Comparison of ENCODE assay signal across 21 cellular contexts in the genomic region with DNA sequence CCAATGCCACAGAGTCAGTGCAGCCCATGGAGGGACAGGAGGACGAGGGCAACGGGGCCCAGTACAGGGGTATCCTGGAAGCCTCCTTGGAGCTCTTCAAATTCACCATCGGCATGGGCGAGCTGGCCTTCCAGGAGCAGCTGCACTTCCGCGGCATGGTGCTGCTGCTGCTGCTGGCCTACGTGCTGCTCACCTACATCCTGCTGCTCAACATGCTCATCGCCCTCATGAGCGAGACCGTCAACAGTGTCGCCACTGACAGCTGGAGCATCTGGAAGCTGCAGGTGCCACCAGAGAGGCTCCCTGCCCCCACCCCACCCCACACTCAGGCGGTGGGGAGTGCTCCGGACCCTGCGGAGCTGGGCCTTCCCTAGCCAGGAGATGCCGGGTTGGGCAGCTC. TPM values are rescaled to one million over a fixed set of nuclear protein-coding genes. Genes with fewer than 3 reads are reported as not detected.
A peak's percentile ranks its signal among the peaks of the same experiment; 100 is the strongest.
DNase-seq lines count a peak whose midpoint lies in the region; ATAC-seq, FAIRE-seq and TF ChIP-seq lines count a peak whose summit lies in the region.
"Had no signal": no experiment of that assay in that cellular context is flagged by ENCODE, and none has a peak within 500 bp of the region (broad histone marks: within the 10 kb centered on the region; RNA-seq: fewer than 3 reads in every experiment).

No MANE protein-coding gene starts in this region.

- H3K9me3 ChIP-seq in HEK293 (ENCODE audit: control insufficient read depth, insufficient read depth, low read depth, low read length), result no peaks in the 10 kb centered on the region
- H3K9me3 ChIP-seq in K562 (replicated peaks; ENCODE audit: control insufficient read depth, insufficient read depth, low read depth, low read length), result no peaks in the 10 kb centered on the region
- H3K9me3 ChIP-seq: BE2C had no signal

- no peaks in the 10 kb centered on the region for H4K20me1 ChIP-seq in K562 (replicated peaks; ENCODE audit: control insufficient read depth, insufficient read depth, low read length)

- H3K27me3 Mint-ChIP-seq in WTC11 (ENCODE audit: low read depth), result peaks cover 7% of the 10 kb centered on the region
- H3K27me3 Mint-ChIP-seq: CD4-positive, alpha-beta memory T cell; IgD-negative memory B cell had no signal

- H3K27ac Mint-ChIP-seq in stimulated activated effector memory CD8-positive, alpha-beta T cell treated with anti-CD3 and anti-CD28 coated beads, Interleukin-12 subunit alpha, Interleukin-12 subunit beta, amount 100 ng/mL, for 72 hours, result peak overlapping the region; percentile 37
- no peak overlapping the region for H3K27ac Mint-ChIP-seq in WTC11
- H3K27ac Mint-ChIP-seq: IgD-negative memory B cell had no signal

- peaks cover 52% of the 10 kb centered on the region for H3K36me3 Mint-ChIP-seq in stimulated activated effector memory CD8-positive, alpha-beta T cell treated with anti-CD3 and anti-CD28 coated beads, Interleukin-12 subunit alpha, Interleukin-12 subunit beta, amount 100 ng/mL, for 72 hours
- H3K36me3 Mint-ChIP-seq in WTC11, result no peaks in the 10 kb centered on the region

- H3K4me2 ChIP-seq in K562 (ENCODE audit: insufficient read depth, low read length), result no peak overlapping the region

- no peak overlapping the region for H2AFZ ChIP-seq in K562 (ENCODE audit: low read depth, low read length)

- H3K9me3 Mint-ChIP-seq in stimulated activated effector memory CD8-positive, alpha-beta T cell treated with anti-CD3 and anti-CD28 coated beads, Interleukin-12 subunit alpha, Interleukin-12 subunit beta, amount 100 ng/mL, for 72 hours, result no peaks in the 10 kb centered on the region
- H3K9me3 Mint-ChIP-seq in WTC11, result no peaks in the 10 kb centered on the region
- H3K9me3 Mint-ChIP-seq: CD4-positive, alpha-beta memory T cell; IgD-negative memory B cell had no signal

- no peaks in the 10 kb centered on the region for H3K9me1 ChIP-seq in K562 (ENCODE audit: control insufficient read depth, insufficient read depth, low read length)

- H3K4me3 Mint-ChIP-seq in stimulated activated effector memory CD8-positive, alpha-beta T cell treated with anti-CD3 and anti-CD28 coated beads, Interleukin-12 subunit alpha, Interleukin-12 subunit beta, amount 100 ng/mL, for 72 hours, result no peak overlapping the region
- no peak overlapping the region for H3K4me3 Mint-ChIP-seq in WTC11
- H3K4me3 Mint-ChIP-seq: CD4-positive, alpha-beta memory T cell; IgD-negative memory B cell had no signal

- intact Hi-C loops in K562 (cut with micrococcal nuclease), result no loop called here

- H3K4me1 ChIP-seq in HEK293 (ENCODE audit: control insufficient read depth, insufficient read depth, low read length) (no peaks in the 10 kb centered on the region), K562 (replicated peaks in 1 of 2; ENCODE audit: control insufficient read depth in 2 of 2, insufficient read depth in 2 of 2, low read length in 2 of 2) (peaks cover 3 to 17% of the 10 kb centered on the region in 2 experiments; a peak in 3 of 5 replicates)

- in situ Hi-C loops in K562 (cut with MboI), result no loop called here

- H3K4me3 ChIP-seq in HEK293 (ENCODE audit: low read depth, low read length), result no peak overlapping the region
- no peak overlapping the region for H3K4me3 ChIP-seq in K562

- no peak for TF ChIP-seq RAD21 in K562 (CRISPR knock-in tag; conservative IDR thresholded peaks at IDR 0.05 in 1 of 2, IDR thresholded peaks at IDR 0.05 in 1 of 2)

- no peaks in the 10 kb centered on the region; the same call in 2 of the 3 replicates for H3K79me2 ChIP-seq in K562 (ENCODE audit: control insufficient read depth, insufficient read depth, low read length)

- no peaks in the 10 kb centered on the region for H3K27me3 ChIP-seq in K562 (ENCODE audit: control insufficient read depth in 2 of 2, insufficient read depth in 2 of 2, low read length in 2 of 2)
- H3K27me3 ChIP-seq: BE2C had no signal

- no TSS peak for BruUV-seq in K562 (replicated peaks; lab: Mats Ljungman, UMichigan)

- CTCF ChIA-PET in HEK293 (lab: Yijun Ruan, JAX), result interaction anchor here (0.7 to 1.8 kb wide), 2 partner anchors 68 to 1159 kb away, joined by 3 to 7 read pairs; no protein-coding TSS in a partner anchor
- CTCF ChIA-PET in K562 (lab: Yijun Ruan, JAX; ENCODE audit: low intra/inter-chr PET ratio), result no interaction called here
- CTCF ChIA-PET in WTC11 (lab: Charles Lee), result interaction anchor here (0.6 to 1.0 kb wide), 6 partner anchors 17 to 224 kb away, joined by 3 to 4 read pairs (median 3); partner anchors contain the start of gene TRPV2

- FAIRE-seq in K562 (lab: Jason Lieb, UNC), result no peak
- FAIRE-seq: A204.1, D721Med, G401.6, GM12891, H1 had no signal

- POLR2A ChIA-PET in HEK293 (lab: Yijun Ruan, JAX), result interaction anchor here (0.5 to 2.0 kb wide), 3 partner anchors 11 to 51 kb away, joined by 4 to 8 read pairs (median 4); partner anchors contain the start of gene UBB
- POLR2A ChIA-PET in K562 (lab: Yijun Ruan, JAX), result interaction anchor here (0.6 to 1.5 kb wide), 2 partner anchors 8 to 9 kb away, joined by 3 to 6 read pairs; no protein-coding TSS in a partner anchor
- POLR2A ChIA-PET in WTC11 (lab: Charles Lee), result interaction anchor here (0.6 to 1.1 kb wide), 2 partner anchors 11 to 21 kb away, joined by 4 to 6 read pairs; no protein-coding TSS in a partner anchor

- H3K36me3 ChIP-seq in HEK293 (ENCODE audit: control insufficient read depth in 2 of 2, insufficient read depth in 1 of 2, low read length in 2 of 2), result no peaks in the 10 kb centered on the region
- H3K36me3 ChIP-seq in K562 (ENCODE audit: control insufficient read depth, insufficient read depth, low read length), result peaks cover 31% of the 10 kb centered on the region; the same call in 2 of the 3 replicates
- H3K36me3 ChIP-seq: BE2C had no signal

- DNase-seq in NCI-H510A (lab: John Stamatoyannopoulos, UW), result peak; percentile 58
- no peak for DNase-seq in K562 (ENCODE audit: extremely low read depth in 1 of 4, low spot score in 3 of 4)
- DNase-seq in stimulated activated effector memory CD8-positive, alpha-beta T cell treated with anti-CD3 and anti-CD28 coated beads, Interleukin-12 subunit alpha, Interleukin-12 subunit beta, amount 100 ng/mL, for 72 hours (ENCODE audit: low spot score in 2 of 2), result no peak
- no peak for DNase-seq in WTC11 (ENCODE audit: low spot score)
- no peak for DNase-seq in AML-193 (lab: John Stamatoyannopoulos, UW)
- DNase-seq: BE2C, DMS153, DMS79 treated with DMSO at 0.1 percent for 48 hours, EL, HCEC 1CT had no signal

- no peak overlapping the region for H3K27ac ChIP-seq in HEK293 (ENCODE audit: extremely low read depth, low read depth, low read length)
- H3K27ac ChIP-seq in K562 (ENCODE audit: extremely low read depth, low read depth, low read length), result no peak overlapping the region
- H3K27ac ChIP-seq: C4-2B, HL-60 had no signal

- H3K4me1 Mint-ChIP-seq in stimulated activated effector memory CD8-positive, alpha-beta T cell treated with anti-CD3 and anti-CD28 coated beads, Interleukin-12 subunit alpha, Interleukin-12 subunit beta, amount 100 ng/mL, for 72 hours, result peaks cover 24% of the 10 kb centered on the region
- peaks cover 18% of the 10 kb centered on the region for H3K4me1 Mint-ChIP-seq in WTC11

- peak overlapping the region in 1 of 2 experiments; percentile 17; a peak in 1 of 4 replicates for H3K9ac ChIP-seq in K562 (ENCODE audit: insufficient read depth in 1 of 2, low read depth in 2 of 2, low read length in 2 of 2)

- TF ChIP-seq CTCF in HEK293 (tag by site-specific recombination; IDR thresholded peaks at IDR 0.05) (no peak), K562 (IDR thresholded peaks at IDR 0.05 in 2 of 3, conservative IDR thresholded peaks at IDR 0.05 in 1 of 3; ENCODE audit: insufficient read depth in 2 of 3, low read depth in 1 of 3, low read length in 3 of 3) (no peak), WTC11 (IDR thresholded peaks at IDR 0.05) (no peak)

- TF ChIP-seq EP300 in K562 (IDR thresholded peaks at IDR 0.05; ENCODE audit: low read length), result no peak

- 95% methylated on average over 4 of the region's 15 CpGs for WGBS in K562 (ENCODE audit: insufficient coverage, low coverage, missing lambda C conversion rate)

- TF ChIP-seq POLR2A in K562 (conservative IDR thresholded peaks at IDR 0.05), result no peak

- ATAC-seq in K562, result no peak
- ATAC-seq in stimulated activated effector memory CD8-positive, alpha-beta T cell treated with anti-CD3 and anti-CD28 coated beads, Interleukin-12 subunit alpha, Interleukin-12 subunit beta, amount 100 ng/mL, for 72 hours, result no peak
- ATAC-seq in WTC11, result no peak
- ATAC-seq in GM21528 (IDR thresholded peaks at IDR 0.05; ENCODE audit: low FRiP score, unreplicated experiment), result no peak

RNA-seq across cellular contexts. Expression of gene TRPV2, which starts 16.6 kb away (rescaled TPM):
- 66.3 and 211 TPM in 2 replicates for total RNA-seq in K562 (2011; cell fraction: chromatin; rRNA removed; ENCODE audit: low replicate concordance)
- total RNA-seq in K562 (2011; cell fraction: nucleolus; rRNA removed), result 185 and 234 TPM in 2 replicates
- total RNA-seq in K562 (2011; cell fraction: nucleoplasm; rRNA removed), result 108 and 114 TPM in 2 replicates
- total RNA-seq in K562 (2014; rRNA removed), result 43.5 and 51.6 TPM in 2 replicates
- 24.1 and 30.3 TPM in 2 replicates for total RNA-seq in K562 (2014; rRNA removed; fragmentation: Illumina TruSeq; extraction: Trizol)
- total RNA-seq in K562 (2015; rRNA removed; fragmentation: Illumina TruSeq; extraction: Trizol), result 28.6 and 31.9 TPM in 2 replicates
- 93.6 and 97.5 TPM in 2 replicates for total RNA-seq in K562 (2021)
- 37.5 and 60.1 TPM in 2 replicates for polyA plus RNA-seq in K562 (2011; rRNA removed)
- polyA plus RNA-seq in K562 (2011; cell fraction: cytosol; rRNA removed), result 43.3 and 57.1 TPM in 2 replicates
- polyA plus RNA-seq in K562 (2011; cell fraction: nucleus; rRNA removed), result 61.7 and 85.4 TPM in 2 replicates
- 83.6 and 173 TPM in 2 replicates for polyA plus RNA-seq in K562 (2012)
- polyA plus RNA-seq in K562 (2014; fragmentation: Illumina TruSeq; extraction: Trizol), result 29.6 and 39.7 TPM in 2 replicates
- 10 to 100 TPM in 1 of 2 experiments, 1 to 10 TPM in 1; 10.0 to 15.6 TPM for polyA plus RNA-seq in K562 (2014; fragmentation: Nextera tagmentation; extraction: Ambion mirVana)
- 33.7 and 42.0 TPM in 2 replicates for polyA plus RNA-seq in K562 (2014; rRNA removed)
- 43.0 and 43.3 TPM in 2 replicates for polyA minus RNA-seq in K562 (2011; rRNA and poly(A)+ RNA removed)
- polyA minus RNA-seq in K562 (2011; cell fraction: cytosol; rRNA and poly(A)+ RNA removed), result 86.4 and 94.1 TPM in 2 replicates
- polyA minus RNA-seq in K562 (2011; cell fraction: nucleus; rRNA and poly(A)+ RNA removed), result 27.1 and 30.0 TPM in 2 replicates
- total RNA-seq in WTC11 (2021), result 3.5 to 4.9 TPM (median 4.3 TPM) in 3 replicates

RNA-seq across cellular contexts. Expression of gene UBB, which starts 51.1 kb away (rescaled TPM):
- total RNA-seq in K562 (2011; cell fraction: chromatin; rRNA removed; ENCODE audit: low replicate concordance), result 132 and 247 TPM in 2 replicates
- total RNA-seq in K562 (2011; cell fraction: nucleolus; rRNA removed), result 377 and 399 TPM in 2 replicates
- 354 and 382 TPM in 2 replicates for total RNA-seq in K562 (2011; cell fraction: nucleoplasm; rRNA removed)
- total RNA-seq in K562 (2014; rRNA removed), result 2,054 and 2,801 TPM in 2 replicates
- total RNA-seq in K562 (2014; rRNA removed; fragmentation: Illumina TruSeq; extraction: Trizol), result 1,199 and 1,477 TPM in 2 replicates
- 1,630 and 1,692 TPM in 2 replicates for total RNA-seq in K562 (2015; rRNA removed; fragmentation: Illumina TruSeq; extraction: Trizol)
- 1,581 and 1,675 TPM in 2 replicates for total RNA-seq in K562 (2021)
- polyA plus RNA-seq in K562 (2011; rRNA removed), result 1,069 and 1,272 TPM in 2 replicates
- polyA plus RNA-seq in K562 (2011; cell fraction: cytosol; rRNA removed), result 1,564 and 2,005 TPM in 2 replicates
- 726 and 879 TPM in 2 replicates for polyA plus RNA-seq in K562 (2011; cell fraction: nucleus; rRNA removed)
- 2,693 and 3,124 TPM in 2 replicates for polyA plus RNA-seq in K562 (2012)
- polyA plus RNA-seq in K562 (2014; fragmentation: Illumina TruSeq; extraction: Trizol), result 1,681 and 1,922 TPM in 2 replicates
- 1,000 to 10,000 TPM; 3,942 to 4,143 TPM for polyA plus RNA-seq in K562 (2014; fragmentation: Nextera tagmentation; extraction: Ambion mirVana)
- 1,696 and 2,000 TPM in 2 replicates for polyA plus RNA-seq in K562 (2014; rRNA removed)
- polyA minus RNA-seq in K562 (2011; rRNA and poly(A)+ RNA removed), result 966 and 1,497 TPM in 2 replicates
- polyA minus RNA-seq in K562 (2011; cell fraction: cytosol; rRNA and poly(A)+ RNA removed), result 625 and 785 TPM in 2 replicates
- polyA minus RNA-seq in K562 (2011; cell fraction: nucleus; rRNA and poly(A)+ RNA removed), result 116 and 251 TPM in 2 replicates
- 1,216 to 1,403 TPM (median 1,352 TPM) in 3 replicates for total RNA-seq in WTC11 (2021)

RNA-seq across cellular contexts. Expression of gene LRRC75A, which starts 60.0 kb away (rescaled TPM):
- 0.18 and 0.30 TPM in 2 replicates for total RNA-seq in K562 (2011; cell fraction: chromatin; rRNA removed; ENCODE audit: low replicate concordance)
- total RNA-seq in K562 (2011; cell fraction: nucleolus; rRNA removed), result 0.13 and 0.33 TPM in 2 replicates
- 0.23 and 0.29 TPM in 2 replicates for total RNA-seq in K562 (2011; cell fraction: nucleoplasm; rRNA removed)
- not detected in 2 replicates for total RNA-seq in K562 (2014; rRNA removed)
- not detected in 2 replicates for total RNA-seq in K562 (2014; rRNA removed; fragmentation: Illumina TruSeq; extraction: Trizol)
- not detected in 2 replicates for total RNA-seq in K562 (2015; rRNA removed; fragmentation: Illumina TruSeq; extraction: Trizol)
- total RNA-seq in K562 (2021), result 0.04 TPM in 1 of 2 replicates, not detected in the other
- 0.05 and 0.07 TPM in 2 replicates for polyA plus RNA-seq in K562 (2011; rRNA removed)
- not detected in 2 replicates for polyA plus RNA-seq in K562 (2011; cell fraction: cytosol; rRNA removed)
- 0.03 and 0.07 TPM in 2 replicates for polyA plus RNA-seq in K562 (2011; cell fraction: nucleus; rRNA removed)
- polyA plus RNA-seq in K562 (2012), result 0.61 and 0.75 TPM in 2 replicates
- not detected in 2 replicates for polyA plus RNA-seq in K562 (2014; fragmentation: Illumina TruSeq; extraction: Trizol)
- under 1 TPM; 0.08 to 0.34 TPM for polyA plus RNA-seq in K562 (2014; fragmentation: Nextera tagmentation; extraction: Ambion mirVana)
- 0.05 TPM in 1 of 2 replicates, not detected in the other for polyA plus RNA-seq in K562 (2014; rRNA removed)
- not detected in 2 replicates for polyA minus RNA-seq in K562 (2011; rRNA and poly(A)+ RNA removed)
- polyA minus RNA-seq in K562 (2011; cell fraction: cytosol; rRNA and poly(A)+ RNA removed), result not detected in 2 replicates
- 0.11 and 0.13 TPM in 2 replicates for polyA minus RNA-seq in K562 (2011; cell fraction: nucleus; rRNA and poly(A)+ RNA removed)
- 13.7 to 22.9 TPM (median 14.7 TPM) in 3 replicates for total RNA-seq in WTC11 (2021)

Comparison
In these comparisons a context has a peak if more than half of its experiments do, and no peak if none do; other contexts are left out.
1. RNA of gene LRRC75A, which starts 60.0 kb away (total RNA-seq): 13.7 to 22.9 TPM in WTC11; 0.04 to 0.33 TPM in K562; every median in the first group is over 10 times any median in the second.